2 cellular contexts compared by ENCODE assay signal in the genomic region with DNA sequence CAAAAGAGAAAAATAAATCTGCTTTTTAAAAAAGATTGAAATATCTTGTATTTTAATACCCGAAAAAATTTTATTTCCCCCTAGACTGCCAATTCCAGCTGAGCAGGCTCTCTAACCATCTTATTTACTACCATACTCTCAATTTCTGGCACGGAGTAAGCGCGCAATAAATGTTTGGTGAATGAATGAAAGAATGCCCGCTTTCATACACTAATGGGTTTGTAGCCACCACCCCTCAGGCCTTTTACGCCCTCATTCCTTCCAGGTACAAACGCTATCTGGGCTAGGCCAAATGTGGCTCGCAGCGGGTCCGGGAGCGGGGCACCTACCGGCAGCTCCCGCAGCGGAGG.
TF ChIP-seq lines count a peak whose summit lies in the region.

No MANE protein-coding gene starts in this region.

TF ChIP-seq in HEK293, 187 proteins besides CTCF, POLR2A, EP300 and RAD21:
- TF ChIP-seq ZNF335 (tag by site-specific recombination; conservative IDR thresholded peaks at IDR 0.05), result peak; percentile 75
- TF ChIP-seq ZFHX2 (tag by site-specific recombination; conservative IDR thresholded peaks at IDR 0.05), result no peak
- TF ChIP-seq ZNF221 (tag by site-specific recombination; IDR thresholded peaks at IDR 0.05; ENCODE audit: borderline replicate concordance), result no peak
- peak; percentile 88 for TF ChIP-seq ZBTB8A (tag by site-specific recombination; IDR thresholded peaks at IDR 0.05)
- TF ChIP-seq ZFP3 (tag by site-specific recombination; IDR thresholded peaks at IDR 0.05; ENCODE audit: low read depth), result no peak
- no peak for TF ChIP-seq ZNF521 (tag by site-specific recombination; IDR thresholded peaks at IDR 0.05)
- TF ChIP-seq, protein P1, sequence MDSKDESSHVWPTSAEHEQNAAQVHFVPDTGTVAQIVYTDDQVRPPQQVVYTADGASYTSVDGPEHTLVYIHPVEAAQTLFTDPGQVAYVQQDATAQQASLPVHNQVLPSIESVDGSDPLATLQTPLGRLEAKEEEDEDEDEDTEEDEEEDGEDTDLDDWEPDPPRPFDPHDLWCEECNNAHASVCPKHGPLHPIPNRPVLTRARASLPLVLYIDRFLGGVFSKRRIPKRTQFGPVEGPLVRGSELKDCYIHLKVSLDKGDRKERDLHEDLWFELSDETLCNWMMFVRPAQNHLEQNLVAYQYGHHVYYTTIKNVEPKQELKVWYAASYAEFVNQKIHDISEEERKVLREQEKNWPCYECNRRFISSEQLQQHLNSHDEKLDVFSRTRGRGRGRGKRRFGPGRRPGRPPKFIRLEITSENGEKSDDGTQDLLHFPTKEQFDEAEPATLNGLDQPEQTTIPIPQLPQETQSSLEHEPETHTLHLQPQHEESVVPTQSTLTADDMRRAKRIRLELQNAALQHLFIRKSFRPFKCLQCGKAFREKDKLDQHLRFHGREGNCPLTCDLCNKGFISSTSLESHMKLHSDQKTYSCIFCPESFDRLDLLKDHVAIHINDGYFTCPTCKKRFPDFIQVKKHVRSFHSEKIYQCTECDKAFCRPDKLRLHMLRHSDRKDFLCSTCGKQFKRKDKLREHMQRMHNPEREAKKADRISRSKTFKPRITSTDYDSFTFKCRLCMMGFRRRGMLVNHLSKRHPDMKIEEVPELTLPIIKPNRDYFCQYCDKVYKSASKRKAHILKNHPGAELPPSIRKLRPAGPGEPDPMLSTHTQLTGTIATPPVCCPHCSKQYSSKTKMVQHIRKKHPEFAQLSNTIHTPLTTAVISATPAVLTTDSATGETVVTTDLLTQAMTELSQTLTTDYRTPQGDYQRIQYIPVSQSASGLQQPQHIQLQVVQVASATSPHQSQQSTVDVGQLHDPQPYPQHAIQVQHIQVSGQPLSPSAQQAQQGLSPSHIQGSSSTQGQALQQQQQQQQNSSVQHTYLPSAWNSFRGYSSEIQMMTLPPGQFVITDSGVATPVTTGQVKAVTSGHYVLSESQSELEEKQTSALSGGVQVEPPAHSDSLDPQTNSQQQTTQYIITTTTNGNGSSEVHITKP (tag by site-specific recombination; IDR thresholded peaks at IDR 0.05), result peak; percentile 27; the same call in 1 of the 2 replicates
- no peak for TF ChIP-seq ZNF223 (tag by site-specific recombination; IDR thresholded peaks at IDR 0.05)
- TF ChIP-seq ZBTB20 (tag by site-specific recombination; IDR thresholded peaks at IDR 0.05), result peak; percentile 16; the same call in 1 of the 2 replicates
- TF ChIP-seq ZNF114 (tag by site-specific recombination; IDR thresholded peaks at IDR 0.05), result no peak
- no peak for TF ChIP-seq ZBTB21 (tag by site-specific recombination; IDR thresholded peaks at IDR 0.05)
- TF ChIP-seq, protein P2, sequence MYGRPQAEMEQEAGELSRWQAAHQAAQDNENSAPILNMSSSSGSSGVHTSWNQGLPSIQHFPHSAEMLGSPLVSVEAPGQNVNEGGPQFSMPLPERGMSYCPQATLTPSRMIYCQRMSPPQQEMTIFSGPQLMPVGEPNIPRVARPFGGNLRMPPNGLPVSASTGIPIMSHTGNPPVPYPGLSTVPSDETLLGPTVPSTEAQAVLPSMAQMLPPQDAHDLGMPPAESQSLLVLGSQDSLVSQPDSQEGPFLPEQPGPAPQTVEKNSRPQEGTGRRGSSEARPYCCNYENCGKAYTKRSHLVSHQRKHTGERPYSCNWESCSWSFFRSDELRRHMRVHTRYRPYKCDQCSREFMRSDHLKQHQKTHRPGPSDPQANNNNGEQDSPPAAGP (tag by site-specific recombination; IDR thresholded peaks at IDR 0.05), result no peak
- TF ChIP-seq, protein P3, sequence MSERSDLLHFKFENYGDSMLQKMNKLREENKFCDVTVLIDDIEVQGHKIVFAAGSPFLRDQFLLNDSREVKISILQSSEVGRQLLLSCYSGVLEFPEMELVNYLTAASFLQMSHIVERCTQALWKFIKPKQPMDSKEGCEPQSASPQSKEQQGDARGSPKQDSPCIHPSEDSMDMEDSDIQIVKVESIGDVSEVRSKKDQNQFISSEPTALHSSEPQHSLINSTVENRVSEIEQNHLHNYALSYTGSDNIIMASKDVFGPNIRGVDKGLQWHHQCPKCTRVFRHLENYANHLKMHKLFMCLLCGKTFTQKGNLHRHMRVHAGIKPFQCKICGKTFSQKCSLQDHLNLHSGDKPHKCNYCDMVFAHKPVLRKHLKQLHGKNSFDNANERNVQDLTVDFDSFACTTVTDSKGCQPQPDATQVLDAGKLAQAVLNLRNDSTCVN (tag by site-specific recombination; optimal IDR thresholded peaks at IDR 0.05), result peak; percentile 37
- TF ChIP-seq ZNF266 (tag by site-specific recombination; IDR thresholded peaks at IDR 0.05; ENCODE audit: low read depth), result no peak
- TF ChIP-seq, protein P4, sequence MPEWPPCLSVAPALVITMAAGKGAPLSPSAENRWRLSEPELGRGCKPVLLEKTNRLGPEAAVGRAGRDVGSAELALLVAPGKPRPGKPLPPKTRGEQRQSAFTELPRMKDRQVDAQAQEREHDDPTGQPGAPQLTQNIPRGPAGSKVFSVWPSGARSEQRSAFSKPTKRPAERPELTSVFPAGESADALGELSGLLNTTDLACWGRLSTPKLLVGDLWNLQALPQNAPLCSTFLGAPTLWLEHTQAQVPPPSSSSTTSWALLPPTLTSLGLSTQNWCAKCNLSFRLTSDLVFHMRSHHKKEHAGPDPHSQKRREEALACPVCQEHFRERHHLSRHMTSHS (tag by site-specific recombination; IDR thresholded peaks at IDR 0.05), result no peak
- TF ChIP-seq WT1 (tag by site-specific recombination; IDR thresholded peaks at IDR 0.05), result no peak
- no peak for TF ChIP-seq ZNF248 (tag by site-specific recombination; IDR thresholded peaks at IDR 0.05)
- TF ChIP-seq, protein P5, sequence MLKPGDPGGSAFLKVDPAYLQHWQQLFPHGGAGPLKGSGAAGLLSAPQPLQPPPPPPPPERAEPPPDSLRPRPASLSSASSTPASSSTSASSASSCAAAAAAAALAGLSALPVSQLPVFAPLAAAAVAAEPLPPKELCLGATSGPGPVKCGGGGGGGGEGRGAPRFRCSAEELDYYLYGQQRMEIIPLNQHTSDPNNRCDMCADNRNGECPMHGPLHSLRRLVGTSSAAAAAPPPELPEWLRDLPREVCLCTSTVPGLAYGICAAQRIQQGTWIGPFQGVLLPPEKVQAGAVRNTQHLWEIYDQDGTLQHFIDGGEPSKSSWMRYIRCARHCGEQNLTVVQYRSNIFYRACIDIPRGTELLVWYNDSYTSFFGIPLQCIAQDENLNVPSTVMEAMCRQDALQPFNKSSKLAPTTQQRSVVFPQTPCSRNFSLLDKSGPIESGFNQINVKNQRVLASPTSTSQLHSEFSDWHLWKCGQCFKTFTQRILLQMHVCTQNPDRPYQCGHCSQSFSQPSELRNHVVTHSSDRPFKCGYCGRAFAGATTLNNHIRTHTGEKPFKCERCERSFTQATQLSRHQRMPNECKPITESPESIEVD (tag by site-specific recombination; IDR thresholded peaks at IDR 0.05), result no peak
- TF ChIP-seq KLF7 (tag by site-specific recombination; IDR thresholded peaks at IDR 0.05; ENCODE audit: borderline replicate concordance), result no peak
- TF ChIP-seq HOXD13 (CRISPR knock-in tag; IDR thresholded peaks at IDR 0.05; ENCODE audit: borderline replicate concordance), result no peak
TF ChIP-seq in HEK293: peak in this region for 5.

TF ChIP-seq in GM12878, 131 proteins besides CTCF, POLR2A, EP300 and RAD21:
- TF ChIP-seq, protein P6, sequence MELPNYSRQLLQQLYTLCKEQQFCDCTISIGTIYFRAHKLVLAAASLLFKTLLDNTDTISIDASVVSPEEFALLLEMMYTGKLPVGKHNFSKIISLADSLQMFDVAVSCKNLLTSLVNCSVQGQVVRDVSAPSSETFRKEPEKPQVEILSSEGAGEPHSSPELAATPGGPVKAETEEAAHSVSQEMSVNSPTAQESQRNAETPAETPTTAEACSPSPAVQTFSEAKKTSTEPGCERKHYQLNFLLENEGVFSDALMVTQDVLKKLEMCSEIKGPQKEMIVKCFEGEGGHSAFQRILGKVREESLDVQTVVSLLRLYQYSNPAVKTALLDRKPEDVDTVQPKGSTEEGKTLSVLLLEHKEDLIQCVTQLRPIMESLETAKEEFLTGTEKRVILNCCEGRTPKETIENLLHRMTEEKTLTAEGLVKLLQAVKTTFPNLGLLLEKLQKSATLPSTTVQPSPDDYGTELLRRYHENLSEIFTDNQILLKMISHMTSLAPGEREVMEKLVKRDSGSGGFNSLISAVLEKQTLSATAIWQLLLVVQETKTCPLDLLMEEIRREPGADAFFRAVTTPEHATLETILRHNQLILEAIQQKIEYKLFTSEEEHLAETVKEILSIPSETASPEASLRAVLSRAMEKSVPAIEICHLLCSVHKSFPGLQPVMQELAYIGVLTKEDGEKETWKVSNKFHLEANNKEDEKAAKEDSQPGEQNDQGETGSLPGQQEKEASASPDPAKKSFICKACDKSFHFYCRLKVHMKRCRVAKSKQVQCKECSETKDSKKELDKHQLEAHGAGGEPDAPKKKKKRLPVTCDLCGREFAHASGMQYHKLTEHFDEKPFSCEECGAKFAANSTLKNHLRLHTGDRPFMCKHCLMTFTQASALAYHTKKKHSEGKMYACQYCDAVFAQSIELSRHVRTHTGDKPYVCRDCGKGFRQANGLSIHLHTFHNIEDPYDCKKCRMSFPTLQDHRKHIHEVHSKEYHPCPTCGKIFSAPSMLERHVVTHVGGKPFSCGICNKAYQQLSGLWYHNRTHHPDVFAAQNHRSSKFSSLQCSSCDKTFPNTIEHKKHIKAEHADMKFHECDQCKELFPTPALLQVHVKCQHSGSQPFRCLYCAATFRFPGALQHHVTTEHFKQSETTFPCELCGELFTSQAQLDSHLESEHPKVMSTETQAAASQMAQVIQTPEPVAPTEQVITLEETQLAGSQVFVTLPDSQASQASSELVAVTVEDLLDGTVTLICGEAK (IDR thresholded peaks at IDR 0.05; ENCODE audit: borderline replicate concordance), result no peak
- no peak for TF ChIP-seq MXI1 (IDR thresholded peaks at IDR 0.05; ENCODE audit: low read depth, low read length)
- no peak for TF ChIP-seq BCL11A (IDR thresholded peaks at IDR 0.05; ENCODE audit: low read depth, low read length)
- TF ChIP-seq CBFB (IDR thresholded peaks at IDR 0.05; ENCODE audit: low read depth), result no peak
- TF ChIP-seq ZSCAN29 (IDR thresholded peaks at IDR 0.05), result no peak
